ENCODE assay signal across 24 cellular contexts in genomic region chr2:162226836-162227235, GRCh38. TPM values are rescaled to one million over a fixed set of nuclear protein-coding genes. Genes with fewer than 3 reads are reported as not detected.
"Had no signal": no experiment of that assay in that cellular context is flagged by ENCODE, and none has a peak within 500 bp of the region (broad histone marks: within the 10 kb centered on the region; RNA-seq: fewer than 3 reads in every experiment).

No MANE protein-coding gene starts in this region.

- H3K9ac ChIP-seq: neural progenitor cell, parathyroid adenoma had no signal

- H3K4me3 ChIP-seq: dorsolateral prefrontal cortex, left lung, neural progenitor cell, prostate gland, right atrium auricular region, testis, tibial artery, upper lobe of left lung had no signal

- ATAC-seq: left cardiac atrium; left lung; naive thymus-derived CD4-positive, alpha-beta T cell; sciatic nerve; stimulated activated effector memory CD8-positive, alpha-beta T cell treated with anti-CD3 and anti-CD28 coated beads, Interleukin-12 subunit alpha, Interleukin-12 subunit beta, amount 100 ng/mL, for 72 hours; stimulated activated naive CD8-positive, alpha-beta T cell treated with anti-CD3 and anti-CD28 coated beads, Interleukin-15, Interleukin-2, amounts not matched to agents 100 U/mL and 50 U/mL, for 24 hours had no signal

- H3K27me3 ChIP-seq: dorsolateral prefrontal cortex, left lung, neural progenitor cell, right atrium auricular region, testis, tibial artery, upper lobe of left lung had no signal

- H3K4me2 ChIP-seq: neural progenitor cell had no signal

- H3K4me1 ChIP-seq: left lung, neural progenitor cell, parathyroid adenoma, prostate gland, right atrium auricular region, testis, tibial artery, upper lobe of left lung had no signal

- H2AFZ ChIP-seq: neural progenitor cell, parathyroid adenoma had no signal

- H3K36me3 ChIP-seq: left lung, neural progenitor cell, prostate gland, right atrium auricular region, tibial artery, upper lobe of left lung had no signal

- DNase-seq: dorsolateral prefrontal cortex; effector CD4-positive, alpha-beta T cell; head of caudate nucleus; left cardiac atrium; left lung; mesendoderm; midbrain; naive thymus-derived CD4-positive, alpha-beta T cell; stimulated activated CD4-positive, alpha-beta T cell treated with anti-CD3 and anti-CD28 coated beads, Interleukin-2, amount 100 ng/mL, for 24 hours; stimulated activated CD4-positive, alpha-beta T cell treated with anti-CD3 and anti-CD28 coated beads, Interleukin-4, amount 100 ng/mL, for 24 hours; stimulated activated naive CD8-positive, alpha-beta T cell treated with anti-CD3 and anti-CD28 coated beads, Interleukin-15, Interleukin-2, amounts not matched to agents 100 U/mL and 50 U/mL, for 24 hours; substantia nigra; testis; tibial artery; upper lobe of left lung had no signal

- H3K27ac ChIP-seq: dorsolateral prefrontal cortex, left lung, neural progenitor cell, parathyroid adenoma, prostate gland, right atrium auricular region, testis, tibial artery, upper lobe of left lung had no signal

- H3K79me2 ChIP-seq: parathyroid adenoma had no signal

- FAIRE-seq: colon, frontal cortex, urothelium cell line had no signal

- H3K9me3 ChIP-seq: left lung, prostate gland, right atrium auricular region, testis, tibial artery, upper lobe of left lung had no signal

RNA-seq across cellular contexts. Expression of gene FAP, which starts 16.4 kb away (rescaled TPM):
- polyA plus RNA-seq: naive thymus-derived CD4-positive, alpha-beta T cell had no signal
